In the genomic region with DNA sequence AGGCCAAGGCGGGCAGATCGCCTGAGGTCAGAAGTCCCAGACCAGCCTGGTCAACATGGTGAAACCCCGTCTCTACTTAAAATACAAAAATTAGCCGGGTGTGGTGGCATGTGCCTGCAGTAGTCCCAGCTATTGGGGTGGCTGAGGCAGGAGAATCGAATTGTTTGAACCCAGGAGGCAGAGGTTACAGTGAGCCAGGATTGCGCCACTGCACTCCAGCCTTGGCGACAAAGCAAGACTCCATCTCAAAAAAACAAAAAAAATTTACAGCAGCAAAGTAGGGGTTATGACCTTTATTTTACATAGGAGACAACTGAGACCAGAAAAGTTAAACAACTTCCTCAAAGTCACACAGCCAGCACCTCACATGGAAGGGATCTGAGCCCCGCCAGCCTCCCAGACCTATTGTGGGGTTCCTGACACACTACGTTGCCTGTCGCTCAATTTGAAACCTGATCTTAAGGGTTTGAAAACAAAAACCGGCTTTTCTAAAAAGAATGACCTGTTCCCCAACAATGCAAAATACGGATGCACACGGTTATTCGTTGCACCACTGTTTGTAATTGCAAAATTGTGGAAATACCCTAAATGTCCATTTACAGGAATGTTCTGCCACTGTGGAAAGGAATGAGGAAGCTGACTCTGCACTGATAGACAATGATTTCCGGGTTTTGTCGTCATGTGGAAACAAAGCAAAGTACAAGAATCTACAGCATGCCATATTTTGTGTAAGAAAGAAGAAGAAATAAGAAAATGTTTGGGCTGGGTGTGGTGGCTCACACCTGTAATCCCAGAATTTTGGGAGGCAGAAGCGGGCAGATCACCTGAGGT, we compare ENCODE assay signal across 1 cellular context.
TF ChIP-seq lines count a peak whose summit lies in the region.

No MANE protein-coding gene starts in this region.

TF ChIP-seq in HepG2, 621 proteins besides CTCF, POLR2A, EP300 and RAD21 (continued from another document and continues in another):
- TF ChIP-seq, protein P1, sequence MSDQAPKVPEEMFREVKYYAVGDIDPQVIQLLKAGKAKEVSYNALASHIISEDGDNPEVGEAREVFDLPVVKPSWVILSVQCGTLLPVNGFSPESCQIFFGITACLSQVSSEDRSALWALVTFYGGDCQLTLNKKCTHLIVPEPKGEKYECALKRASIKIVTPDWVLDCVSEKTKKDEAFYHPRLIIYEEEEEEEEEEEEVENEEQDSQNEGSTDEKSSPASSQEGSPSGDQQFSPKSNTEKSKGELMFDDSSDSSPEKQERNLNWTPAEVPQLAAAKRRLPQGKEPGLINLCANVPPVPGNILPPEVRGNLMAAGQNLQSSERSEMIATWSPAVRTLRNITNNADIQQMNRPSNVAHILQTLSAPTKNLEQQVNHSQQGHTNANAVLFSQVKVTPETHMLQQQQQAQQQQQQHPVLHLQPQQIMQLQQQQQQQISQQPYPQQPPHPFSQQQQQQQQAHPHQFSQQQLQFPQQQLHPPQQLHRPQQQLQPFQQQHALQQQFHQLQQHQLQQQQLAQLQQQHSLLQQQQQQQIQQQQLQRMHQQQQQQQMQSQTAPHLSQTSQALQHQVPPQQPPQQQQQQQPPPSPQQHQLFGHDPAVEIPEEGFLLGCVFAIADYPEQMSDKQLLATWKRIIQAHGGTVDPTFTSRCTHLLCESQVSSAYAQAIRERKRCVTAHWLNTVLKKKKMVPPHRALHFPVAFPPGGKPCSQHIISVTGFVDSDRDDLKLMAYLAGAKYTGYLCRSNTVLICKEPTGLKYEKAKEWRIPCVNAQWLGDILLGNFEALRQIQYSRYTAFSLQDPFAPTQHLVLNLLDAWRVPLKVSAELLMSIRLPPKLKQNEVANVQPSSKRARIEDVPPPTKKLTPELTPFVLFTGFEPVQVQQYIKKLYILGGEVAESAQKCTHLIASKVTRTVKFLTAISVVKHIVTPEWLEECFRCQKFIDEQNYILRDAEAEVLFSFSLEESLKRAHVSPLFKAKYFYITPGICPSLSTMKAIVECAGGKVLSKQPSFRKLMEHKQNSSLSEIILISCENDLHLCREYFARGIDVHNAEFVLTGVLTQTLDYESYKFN (CRISPR knock-in tag; conservative IDR thresholded peaks at IDR 0.05), result no peak; the same call in 1 of the 2 replicates
- TF ChIP-seq SYNCRIP (IDR thresholded peaks at IDR 0.05; ENCODE audit: insufficient read depth, low read depth, low read length), result no peak
- no peak for TF ChIP-seq GZF1 (CRISPR knock-in tag; IDR thresholded peaks at IDR 0.05)
- TF ChIP-seq ZKSCAN8 (CRISPR knock-in tag; IDR thresholded peaks at IDR 0.05; ENCODE audit: borderline replicate concordance), result peak; percentile 59
- TF ChIP-seq, protein P2, sequence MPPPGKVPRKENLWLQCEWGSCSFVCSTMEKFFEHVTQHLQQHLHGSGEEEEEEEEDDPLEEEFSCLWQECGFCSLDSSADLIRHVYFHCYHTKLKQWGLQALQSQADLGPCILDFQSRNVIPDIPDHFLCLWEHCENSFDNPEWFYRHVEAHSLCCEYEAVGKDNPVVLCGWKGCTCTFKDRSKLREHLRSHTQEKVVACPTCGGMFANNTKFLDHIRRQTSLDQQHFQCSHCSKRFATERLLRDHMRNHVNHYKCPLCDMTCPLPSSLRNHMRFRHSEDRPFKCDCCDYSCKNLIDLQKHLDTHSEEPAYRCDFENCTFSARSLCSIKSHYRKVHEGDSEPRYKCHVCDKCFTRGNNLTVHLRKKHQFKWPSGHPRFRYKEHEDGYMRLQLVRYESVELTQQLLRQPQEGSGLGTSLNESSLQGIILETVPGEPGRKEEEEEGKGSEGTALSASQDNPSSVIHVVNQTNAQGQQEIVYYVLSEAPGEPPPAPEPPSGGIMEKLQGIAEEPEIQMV (CRISPR knock-in tag; IDR thresholded peaks at IDR 0.05; ENCODE audit: low read depth), result no peak
- TF ChIP-seq GFI1 (CRISPR knock-in tag; IDR thresholded peaks at IDR 0.05; ENCODE audit: borderline replicate concordance), result no peak
- no peak for TF ChIP-seq ZNF501 (CRISPR knock-in tag; IDR thresholded peaks at IDR 0.05)
- TF ChIP-seq ZMAT3 (CRISPR knock-in tag; conservative IDR thresholded peaks at IDR 0.05), result no peak; the same call in 1 of the 2 replicates
- TF ChIP-seq ZBTB38 (CRISPR knock-in tag; IDR thresholded peaks at IDR 0.05), result no peak
- TF ChIP-seq NFE2L1 (CRISPR knock-in tag; IDR thresholded peaks at IDR 0.05; ENCODE audit: borderline replicate concordance), result no peak
- TF ChIP-seq SP2 (CRISPR knock-in tag; IDR thresholded peaks at IDR 0.05), result no peak
- no peak for TF ChIP-seq ZNF17 (CRISPR knock-in tag; IDR thresholded peaks at IDR 0.05)
- TF ChIP-seq, protein P3, sequence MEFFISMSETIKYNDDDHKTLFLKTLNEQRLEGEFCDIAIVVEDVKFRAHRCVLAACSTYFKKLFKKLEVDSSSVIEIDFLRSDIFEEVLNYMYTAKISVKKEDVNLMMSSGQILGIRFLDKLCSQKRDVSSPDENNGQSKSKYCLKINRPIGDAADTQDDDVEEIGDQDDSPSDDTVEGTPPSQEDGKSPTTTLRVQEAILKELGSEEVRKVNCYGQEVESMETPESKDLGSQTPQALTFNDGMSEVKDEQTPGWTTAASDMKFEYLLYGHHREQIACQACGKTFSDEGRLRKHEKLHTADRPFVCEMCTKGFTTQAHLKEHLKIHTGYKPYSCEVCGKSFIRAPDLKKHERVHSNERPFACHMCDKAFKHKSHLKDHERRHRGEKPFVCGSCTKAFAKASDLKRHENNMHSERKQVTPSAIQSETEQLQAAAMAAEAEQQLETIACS (CRISPR knock-in tag; IDR thresholded peaks at IDR 0.05), result no peak
- TF ChIP-seq GTF3A (CRISPR knock-in tag; conservative IDR thresholded peaks at IDR 0.05), result no peak
- no peak for TF ChIP-seq ZNF234 (CRISPR knock-in tag; conservative IDR thresholded peaks at IDR 0.05)
- TF ChIP-seq NR2C2 (CRISPR knock-in tag; IDR thresholded peaks at IDR 0.05; ENCODE audit: borderline replicate concordance), result no peak; the same call in 1 of the 2 replicates
- peak; percentile 66; the same call in 1 of the 2 replicates for TF ChIP-seq SIN3B (IDR thresholded peaks at IDR 0.05; ENCODE audit: low read length)
- TF ChIP-seq FOXJ3 (CRISPR knock-in tag; IDR thresholded peaks at IDR 0.05; ENCODE audit: borderline replicate concordance), result no peak
- no peak for TF ChIP-seq ZNF251 (CRISPR knock-in tag; IDR thresholded peaks at IDR 0.05)
- no peak for TF ChIP-seq DDIT3 (CRISPR knock-in tag; IDR thresholded peaks at IDR 0.05)
- peak; percentile 50; the same call in 1 of the 2 replicates for TF ChIP-seq CHD4 (IDR thresholded peaks at IDR 0.05; ENCODE audit: borderline replicate concordance, low read length)
- TF ChIP-seq ZNF878 (CRISPR knock-in tag; IDR thresholded peaks at IDR 0.05), result no peak; the same call in 1 of the 2 replicates
- TF ChIP-seq ZBTB7A (CRISPR knock-in tag; IDR thresholded peaks at IDR 0.05), result no peak
- TF ChIP-seq, protein P4, sequence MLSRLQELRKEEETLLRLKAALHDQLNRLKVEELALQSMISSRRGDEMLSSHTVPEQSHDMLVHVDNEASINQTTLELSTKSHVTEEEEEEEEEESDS (CRISPR knock-in tag; IDR thresholded peaks at IDR 0.05; ENCODE audit: borderline replicate concordance), result no peak
- peak; percentile 83 for TF ChIP-seq HDAC2 (CRISPR knock-in tag; IDR thresholded peaks at IDR 0.05)
- TF ChIP-seq ZNF775 (CRISPR knock-in tag; IDR thresholded peaks at IDR 0.05; ENCODE audit: borderline replicate concordance), result no peak
- peak; percentile 78 for TF ChIP-seq MED13 (CRISPR knock-in tag; IDR thresholded peaks at IDR 0.05)
- TF ChIP-seq GLMP (CRISPR knock-in tag; IDR thresholded peaks at IDR 0.05; ENCODE audit: borderline replicate concordance), result no peak
- no peak for TF ChIP-seq ZNF503 (CRISPR knock-in tag; IDR thresholded peaks at IDR 0.05)
- TF ChIP-seq GATA4 (IDR thresholded peaks at IDR 0.05; ENCODE audit: borderline replicate concordance, low read depth), result no peak; the same call in 1 of the 2 replicates
- no peak for TF ChIP-seq HNRNPH1 (optimal IDR thresholded peaks at IDR 0.05; ENCODE audit: low read depth, low read length)
- TF ChIP-seq, protein P5, sequence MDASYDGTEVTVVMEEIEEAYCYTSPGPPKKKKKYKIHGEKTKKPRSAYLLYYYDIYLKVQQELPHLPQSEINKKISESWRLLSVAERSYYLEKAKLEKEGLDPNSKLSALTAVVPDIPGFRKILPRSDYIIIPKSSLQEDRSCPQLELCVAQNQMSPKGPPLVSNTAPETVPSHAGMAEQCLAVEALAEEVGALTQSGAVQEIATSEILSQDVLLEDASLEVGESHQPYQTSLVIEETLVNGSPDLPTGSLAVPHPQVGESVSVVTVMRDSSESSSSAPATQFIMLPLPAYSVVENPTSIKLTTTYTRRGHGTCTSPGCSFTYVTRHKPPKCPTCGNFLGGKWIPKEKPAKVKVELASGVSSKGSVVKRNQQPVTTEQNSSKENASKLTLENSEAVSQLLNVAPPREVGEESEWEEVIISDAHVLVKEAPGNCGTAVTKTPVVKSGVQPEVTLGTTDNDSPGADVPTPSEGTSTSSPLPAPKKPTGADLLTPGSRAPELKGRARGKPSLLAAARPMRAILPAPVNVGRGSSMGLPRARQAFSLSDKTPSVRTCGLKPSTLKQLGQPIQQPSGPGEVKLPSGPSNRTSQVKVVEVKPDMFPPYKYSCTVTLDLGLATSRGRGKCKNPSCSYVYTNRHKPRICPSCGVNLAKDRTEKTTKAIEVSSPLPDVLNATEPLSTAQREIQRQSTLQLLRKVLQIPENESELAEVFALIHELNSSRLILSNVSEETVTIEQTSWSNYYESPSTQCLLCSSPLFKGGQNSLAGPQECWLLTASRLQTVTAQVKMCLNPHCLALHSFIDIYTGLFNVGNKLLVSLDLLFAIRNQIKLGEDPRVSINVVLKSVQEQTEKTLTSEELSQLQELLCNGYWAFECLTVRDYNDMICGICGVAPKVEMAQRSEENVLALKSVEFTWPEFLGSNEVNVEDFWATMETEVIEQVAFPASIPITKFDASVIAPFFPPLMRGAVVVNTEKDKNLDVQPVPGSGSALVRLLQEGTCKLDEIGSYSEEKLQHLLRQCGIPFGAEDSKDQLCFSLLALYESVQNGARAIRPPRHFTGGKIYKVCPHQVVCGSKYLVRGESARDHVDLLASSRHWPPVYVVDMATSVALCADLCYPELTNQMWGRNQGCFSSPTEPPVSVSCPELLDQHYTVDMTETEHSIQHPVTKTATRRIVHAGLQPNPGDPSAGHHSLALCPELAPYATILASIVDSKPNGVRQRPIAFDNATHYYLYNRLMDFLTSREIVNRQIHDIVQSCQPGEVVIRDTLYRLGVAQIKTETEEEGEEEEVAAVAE (CRISPR knock-in tag; IDR thresholded peaks at IDR 0.05; ENCODE audit: borderline replicate concordance), result no peak
- peak; percentile 74 for TF ChIP-seq ZNF430 (CRISPR knock-in tag; IDR thresholded peaks at IDR 0.05)
- peak; percentile 60; the same call in 1 of the 2 replicates for TF ChIP-seq ARNT2 (CRISPR knock-in tag; IDR thresholded peaks at IDR 0.05; ENCODE audit: low read depth)
- peak; percentile 72 for TF ChIP-seq HBP1 (CRISPR knock-in tag; IDR thresholded peaks at IDR 0.05; ENCODE audit: low read depth)
- peak; percentile 8; the same call in 1 of the 2 replicates for TF ChIP-seq TARDBP (CRISPR knock-in tag; IDR thresholded peaks at IDR 0.05)
- TF ChIP-seq ZNF543 (CRISPR knock-in tag; IDR thresholded peaks at IDR 0.05), result no peak
- TF ChIP-seq PTBP1 (IDR thresholded peaks at IDR 0.05; ENCODE audit: low read depth, low read length, poor library complexity, severe bottlenecking), result no peak
- TF ChIP-seq ZNF383 (CRISPR knock-in tag; IDR thresholded peaks at IDR 0.05; ENCODE audit: borderline replicate concordance), result no peak
- no peak for TF ChIP-seq MATR3 (CRISPR knock-in tag; IDR thresholded peaks at IDR 0.05)
- TF ChIP-seq CEBPG (CRISPR knock-in tag; IDR thresholded peaks at IDR 0.05), result peak; percentile 90
- TF ChIP-seq SATB2 (CRISPR knock-in tag; IDR thresholded peaks at IDR 0.05), result no peak
- TF ChIP-seq RFX1 (IDR thresholded peaks at IDR 0.05), result no peak
- no peak for TF ChIP-seq MAF1 (CRISPR knock-in tag; IDR thresholded peaks at IDR 0.05; ENCODE audit: borderline replicate concordance)
- no peak for TF ChIP-seq DBP (CRISPR knock-in tag; IDR thresholded peaks at IDR 0.05; ENCODE audit: not compliant biosample characterization)
- TF ChIP-seq MAFG (CRISPR knock-in tag; IDR thresholded peaks at IDR 0.05), result no peak
- TF ChIP-seq ZNF33A (CRISPR knock-in tag; IDR thresholded peaks at IDR 0.05; ENCODE audit: borderline replicate concordance), result no peak
- no peak; the same call in 1 of the 2 replicates for TF ChIP-seq ZNF263 (CRISPR knock-in tag; IDR thresholded peaks at IDR 0.05)
